In genomic region chr6:30763618-30764489, GRCh38 we compare ENCODE assay signal across 1 cellular context.
TF ChIP-seq lines count a peak whose summit lies in the region.

No MANE protein-coding gene starts in this region.

TF ChIP-seq in HepG2, 621 proteins besides CTCF, POLR2A, EP300 and RAD21 (continued from another document and continues in another):
- TF ChIP-seq POGK (CRISPR knock-in tag; conservative IDR thresholded peaks at IDR 0.05) (peak; percentile 67), DR1 (CRISPR knock-in tag; IDR thresholded peaks at IDR 0.05) (no peak), KLF9 (CRISPR knock-in tag; IDR thresholded peaks at IDR 0.05; ENCODE audit: low read depth) (peak; percentile 65; the same call in 1 of the 2 replicates), SMARCC2 (IDR thresholded peaks at IDR 0.05) (no peak), HDAC1 (CRISPR knock-in tag; IDR thresholded peaks at IDR 0.05) (peak; percentile 82), ZNF780A (CRISPR knock-in tag; IDR thresholded peaks at IDR 0.05) (no peak; the same call in 1 of the 2 replicates), ZNF788 (CRISPR knock-in tag; IDR thresholded peaks at IDR 0.05; ENCODE audit: borderline replicate concordance) (peak; percentile 92; the same call in 1 of the 2 replicates), MTA1 (CRISPR knock-in tag; IDR thresholded peaks at IDR 0.05; ENCODE audit: borderline replicate concordance) (peak; percentile 76), ZNF556 (CRISPR knock-in tag; IDR thresholded peaks at IDR 0.05; ENCODE audit: borderline replicate concordance) (no peak; the same call in 1 of the 2 replicates), BRF2 (CRISPR knock-in tag; IDR thresholded peaks at IDR 0.05) (peak; percentile 8; the same call in 1 of the 2 replicates), ZNF773 (CRISPR knock-in tag; IDR thresholded peaks at IDR 0.05; ENCODE audit: borderline replicate concordance) (no peak), TRIM24 (CRISPR knock-in tag; IDR thresholded peaks at IDR 0.05) (no peak; the same call in 1 of the 2 replicates), MIER3 (CRISPR knock-in tag; IDR thresholded peaks at IDR 0.05; ENCODE audit: borderline replicate concordance) (peak; percentile 81), ZFAT (CRISPR knock-in tag; conservative IDR thresholded peaks at IDR 0.05) (no peak), ZBTB43 (CRISPR knock-in tag; conservative IDR thresholded peaks at IDR 0.05) (peak; percentile 61; the same call in 1 of the 2 replicates), ZNF570 (CRISPR knock-in tag; IDR thresholded peaks at IDR 0.05; ENCODE audit: borderline replicate concordance) (no peak; the same call in 1 of the 2 replicates), NFYC (CRISPR knock-in tag; IDR thresholded peaks at IDR 0.05) (peak; percentile 33; the same call in 1 of the 2 replicates), ZNF781 (CRISPR knock-in tag; IDR thresholded peaks at IDR 0.05; ENCODE audit: borderline replicate concordance, not compliant biosample characterization) (peak; percentile 60), TFDP2 (CRISPR knock-in tag; IDR thresholded peaks at IDR 0.05) (peak; percentile 49; the same call in 1 of the 2 replicates), PITX1 (CRISPR knock-in tag; IDR thresholded peaks at IDR 0.05) (peak; percentile 94), ZNF292 (CRISPR knock-in tag; IDR thresholded peaks at IDR 0.05; ENCODE audit: borderline replicate concordance, low read depth) (no peak; the same call in 1 of the 2 replicates), THAP7 (CRISPR knock-in tag; IDR thresholded peaks at IDR 0.05) (peak; percentile 29; the same call in 1 of the 2 replicates), ZNF513 (CRISPR knock-in tag; conservative IDR thresholded peaks at IDR 0.05) (no peak), ZNF317 (CRISPR knock-in tag; IDR thresholded peaks at IDR 0.05) (peak; percentile 60; the same call in 1 of the 2 replicates), ZBTB3 (CRISPR knock-in tag; IDR thresholded peaks at IDR 0.05; ENCODE audit: borderline replicate concordance, low read depth) (0 out of 2 replicates have a peak, but pooled peaks have one; percentile 42), PRMT3 (CRISPR knock-in tag; IDR thresholded peaks at IDR 0.05; ENCODE audit: borderline replicate concordance, low read depth) (peak; percentile 66; the same call in 1 of the 2 replicates), FOXP1 (IDR thresholded peaks at IDR 0.05) (peak; percentile 38; the same call in 1 of the 2 replicates), FOXP1 (CRISPR knock-in tag; IDR thresholded peaks at IDR 0.05) (peak; percentile 87), ZNF441 (CRISPR knock-in tag; IDR thresholded peaks at IDR 0.05; ENCODE audit: borderline replicate concordance) (peak; percentile 61; the same call in 1 of the 2 replicates), MLLT10 (CRISPR knock-in tag; IDR thresholded peaks at IDR 0.05) (no peak), ZNF652 (CRISPR knock-in tag; IDR thresholded peaks at IDR 0.05; ENCODE audit: borderline replicate concordance, low read depth) (peak; percentile 66; the same call in 1 of the 2 replicates), ZC3H13 (CRISPR knock-in tag; IDR thresholded peaks at IDR 0.05) (peak; percentile 45; the same call in 1 of the 2 replicates), ZNF362 (CRISPR knock-in tag; IDR thresholded peaks at IDR 0.05; ENCODE audit: borderline replicate concordance) (peak; percentile 56; the same call in 1 of the 2 replicates), PPARG (CRISPR knock-in tag; conservative IDR thresholded peaks at IDR 0.05) (peak; percentile 99), ZNF790 (CRISPR knock-in tag; IDR thresholded peaks at IDR 0.05; ENCODE audit: borderline replicate concordance) (no peak), FOXA1 (IDR thresholded peaks at IDR 0.05) (peak; percentile 84), FOXA1 (CRISPR knock-in tag; IDR thresholded peaks at IDR 0.05) (peak; percentile 92), BCL3 (CRISPR knock-in tag; IDR thresholded peaks at IDR 0.05) (no peak; the same call in 1 of the 2 replicates), ZNF33A (CRISPR knock-in tag; IDR thresholded peaks at IDR 0.05; ENCODE audit: borderline replicate concordance) (peak; percentile 93; the same call in 1 of the 2 replicates), ZZZ3 (CRISPR knock-in tag; IDR thresholded peaks at IDR 0.05; ENCODE audit: borderline replicate concordance) (no peak), KDM4B (CRISPR knock-in tag; IDR thresholded peaks at IDR 0.05) (0 out of 2 replicates have a peak, but pooled peaks have one; percentile 33), ZNF615 (CRISPR knock-in tag; IDR thresholded peaks at IDR 0.05; ENCODE audit: borderline replicate concordance) (peak; percentile 87; the same call in 1 of the 2 replicates), KAT8 (CRISPR knock-in tag; IDR thresholded peaks at IDR 0.05) (peak; percentile 71), CERS6 (CRISPR knock-in tag; IDR thresholded peaks at IDR 0.05) (no peak), ZNF382 (CRISPR knock-in tag; IDR thresholded peaks at IDR 0.05; ENCODE audit: borderline replicate concordance) (no peak), ZNF616 (CRISPR knock-in tag; IDR thresholded peaks at IDR 0.05; ENCODE audit: low read depth) (no peak), CEBPG (CRISPR knock-in tag; IDR thresholded peaks at IDR 0.05) (peak; percentile 94), TIGD3 (CRISPR knock-in tag; IDR thresholded peaks at IDR 0.05; ENCODE audit: borderline replicate concordance) (peak; percentile 88), ZNF569 (CRISPR knock-in tag; IDR thresholded peaks at IDR 0.05; ENCODE audit: borderline replicate concordance) (no peak), YEATS2 (CRISPR knock-in tag; IDR thresholded peaks at IDR 0.05; ENCODE audit: borderline replicate concordance) (peak; percentile 50; the same call in 1 of the 2 replicates), ZNF772 (CRISPR knock-in tag; IDR thresholded peaks at IDR 0.05) (peak; percentile 72), NR2C2 (CRISPR knock-in tag; IDR thresholded peaks at IDR 0.05; ENCODE audit: borderline replicate concordance) (peak; percentile 47; the same call in 1 of the 2 replicates), ZSCAN30 (CRISPR knock-in tag; IDR thresholded peaks at IDR 0.05) (peak; percentile 70; the same call in 1 of the 2 replicates)
